Comparison of ENCODE assay signal across 21 cellular contexts in genomic region chr16:54842743-54843423, GRCh38.
A peak's percentile ranks its signal among the peaks of the same experiment; 100 is the strongest.
DNase-seq lines count a peak whose midpoint lies in the region; ATAC-seq, FAIRE-seq and TF ChIP-seq lines count a peak whose summit lies in the region.
"Had no signal": no experiment of that assay in that cellular context is flagged by ENCODE, and none has a peak within 500 bp of the region (broad histone marks: within the 10 kb centered on the region; RNA-seq: fewer than 3 reads in every experiment).

No MANE protein-coding gene starts in this region.

- H3K27ac ChIP-seq in mammary epithelial cell (ENCODE audit: insufficient read depth, low read depth, low read length) = peak overlapping the region; percentile 36
- H3K27ac ChIP-seq in MM.1S (ENCODE audit: low read length) = peak overlapping the region; percentile 68
- H3K27ac ChIP-seq in keratinocyte (ENCODE audit: control insufficient read depth, insufficient read depth, low read length) = peak overlapping the region; percentile 23
- H3K27ac ChIP-seq: BLaER1, C4-2B had no signal

- POLR2A ChIA-PET in MCF 10A (lab: Yijun Ruan, JAX) = interaction anchor here (0.7 kb wide), 1 partner anchor 8 kb away, joined by 3 read pairs; no protein-coding TSS in a partner anchor

- H3F3A ChIP-seq in MM.1S (ENCODE audit: insufficient read depth, low read length) = peaks cover 11% of the 10 kb centered on the region

- no peaks in the 10 kb centered on the region for H3K27me3 Mint-ChIP-seq in MCF 10A (ENCODE audit: insufficient read depth, unreplicated experiment)
- H3K27me3 Mint-ChIP-seq: CD4-positive, CD25-positive, alpha-beta regulatory T cell had no signal

- no peak for FAIRE-seq in keratinocyte (lab: Jason Lieb, UNC)
- FAIRE-seq: G401.6, GM12892, H54 had no signal

- H3K9me1 ChIP-seq in keratinocyte (ENCODE audit: control insufficient read depth, extremely low read depth, insufficient read depth, low read length) = no peaks in the 10 kb centered on the region

- no peaks in the 10 kb centered on the region for H3K9me3 ChIP-seq in mammary epithelial cell (replicated peaks; ENCODE audit: insufficient read depth, low read length)
- H3K9me3 ChIP-seq in MM.1S (replicated peaks; ENCODE audit: insufficient read depth, low read length) = no peaks in the 10 kb centered on the region
- no peaks in the 10 kb centered on the region for H3K9me3 ChIP-seq in keratinocyte (ENCODE audit: control insufficient read depth, low read depth, low read length)
- H3K9me3 ChIP-seq: HAP-1 had no signal

- dilution Hi-C loops in mammary epithelial cell (cut with HindIII; ENCODE audit: low sequenced_read_pairs) = no loop called here
- dilution Hi-C loops in keratinocyte (cut with MboI; ENCODE audit: extremely low pct_ligation_motif_present, low sequenced_read_pairs) = no loop called here

- no peak overlapping the region for H3K27ac Mint-ChIP-seq in MCF 10A (ENCODE audit: low read depth, unreplicated experiment)
- H3K27ac Mint-ChIP-seq: B cell; CD4-positive, CD25-positive, alpha-beta regulatory T cell; HFFc6 had no signal

- H3K36me3 ChIP-seq in mammary epithelial cell (ENCODE audit: insufficient read depth, low read length) (no peaks in the 10 kb centered on the region), MM.1S (replicated peaks; ENCODE audit: insufficient read depth, low read length) (no peaks in the 10 kb centered on the region), keratinocyte (ENCODE audit: control insufficient read depth in 2 of 2, extremely low read depth in 1 of 2, insufficient read depth in 2 of 2, low read length in 2 of 2) (no peaks in the 10 kb centered on the region)
- H3K36me3 ChIP-seq: BLaER1, HAP-1 had no signal

- H3K4me3 ChIP-seq in mammary epithelial cell (replicated peaks in 1 of 3; ENCODE audit: insufficient read depth in 1 of 3, low read depth in 2 of 3, low read length in 3 of 3) (no peak overlapping the region), MM.1S (ENCODE audit: low read length) (peak overlapping the region; percentile 14; the same call in 1 of the 2 replicates), keratinocyte (ENCODE audit: control insufficient read depth in 2 of 3, extremely low read depth in 1 of 3, insufficient read depth in 2 of 3, low read depth in 1 of 3, low read length in 3 of 3) (no peak overlapping the region)
- H3K4me3 ChIP-seq: BLaER1, HAP-1 had no signal

- H3K9ac ChIP-seq in mammary epithelial cell (ENCODE audit: insufficient read depth, low read length) = no peak overlapping the region
- peak overlapping the region; percentile 30 for H3K9ac ChIP-seq in MM.1S (ENCODE audit: low read length)
- no peak overlapping the region for H3K9ac ChIP-seq in keratinocyte (ENCODE audit: control insufficient read depth, extremely low read depth, insufficient read depth, low read length)
- H3K9ac ChIP-seq: BLaER1 had no signal

- BruUV-seq in mammary epithelial cell (replicated peaks; lab: Mats Ljungman, UMichigan) (no TSS peak), MCF 10A (replicated peaks; lab: Mats Ljungman, UMichigan) (no TSS peak)

- no peaks in the 10 kb centered on the region for H4K20me1 ChIP-seq in mammary epithelial cell (ENCODE audit: insufficient read depth, low read length)
- no peaks in the 10 kb centered on the region for H4K20me1 ChIP-seq in MM.1S (ENCODE audit: insufficient read depth, low read length)
- H4K20me1 ChIP-seq in keratinocyte (ENCODE audit: control insufficient read depth, extremely low read depth, insufficient read depth, low read length) = no peaks in the 10 kb centered on the region
- H4K20me1 ChIP-seq: BLaER1 had no signal

- peaks cover 18% of the 10 kb centered on the region for H3K4me1 Mint-ChIP-seq in MCF 10A (ENCODE audit: insufficient read depth, unreplicated experiment)
- H3K4me1 Mint-ChIP-seq: B cell; CD4-positive, CD25-positive, alpha-beta regulatory T cell had no signal

- ATAC-seq in HG02970 (IDR thresholded peaks at IDR 0.05; ENCODE audit: low FRiP score, unreplicated experiment) = no peak

- TF ChIP-seq CTCF in mammary epithelial cell (conservative IDR thresholded peaks at IDR 0.05 in 1 of 2, IDR thresholded peaks at IDR 0.05 in 1 of 2; ENCODE audit: extremely low read depth in 1 of 2, insufficient read depth in 1 of 2, low read depth in 1 of 2, low read length in 2 of 2) (no peak), MCF 10A (IDR thresholded peaks at IDR 0.05; ENCODE audit: unreplicated experiment) (no peak), MM.1S (IDR thresholded peaks at IDR 0.05; ENCODE audit: low read length) (no peak), keratinocyte (optimal IDR thresholded peaks at IDR 0.05 in 1 of 3, IDR thresholded peaks at IDR 0.05 in 1 of 3, conservative IDR thresholded peaks at IDR 0.05 in 1 of 3; ENCODE audit: extremely low read depth in 1 of 3, insufficient read depth in 2 of 3, low read length in 3 of 3) (no peak)

- DNase-seq in mammary epithelial cell = no peak
- DNase-seq in MCF 10A (ENCODE audit: unreplicated experiment) = no peak
- DNase-seq in MM.1S = peak; percentile 74
- DNase-seq in keratinocyte (ENCODE audit: low read depth, low spot score) = no peak
- no peak for DNase-seq in activated CD4-positive, CD25-positive, alpha-beta regulatory T cell treated with anti-CD3 and anti-CD28 coated beads, Interleukin-2, amount 50 U/mL, for 72 hours
- DNase-seq: 8988T; Calu3; CD4-positive, CD25-positive, alpha-beta regulatory T cell; COR-L47; DMS53; DMS79 treated with DMSO at 0.1 percent for 48 hours; GOT3; HFFc6 had no signal

- H3K36me3 Mint-ChIP-seq in MCF 10A (ENCODE audit: insufficient read depth, unreplicated experiment) = no peaks in the 10 kb centered on the region
- H3K36me3 Mint-ChIP-seq: CD4-positive, CD25-positive, alpha-beta regulatory T cell had no signal

- peak overlapping the region; percentile 31 for H2AFZ ChIP-seq in mammary epithelial cell (ENCODE audit: low read depth, low read length)
- H2AFZ ChIP-seq in MM.1S (ENCODE audit: low read length) = peak overlapping the region; percentile 76
- H2AFZ ChIP-seq in keratinocyte (ENCODE audit: control insufficient read depth, low read length) = peak overlapping the region; percentile 42

- H3K4me3 Mint-ChIP-seq in MCF 10A (ENCODE audit: unreplicated experiment) = no peak overlapping the region
- H3K4me3 Mint-ChIP-seq: B cell; CD4-positive, CD25-positive, alpha-beta regulatory T cell; HFFc6 had no signal

- H3K27me3 ChIP-seq in mammary epithelial cell (ENCODE audit: insufficient read depth, low read length) (no peaks in the 10 kb centered on the region), MM.1S (replicated peaks; ENCODE audit: insufficient read depth, low read length) (no peaks in the 10 kb centered on the region), keratinocyte (ENCODE audit: control insufficient read depth, extremely low read depth, insufficient read depth, low read length) (no peaks in the 10 kb centered on the region)
- H3K27me3 ChIP-seq: BLaER1 had no signal

- CTCF ChIA-PET in mammary epithelial cell (lab: Charles Lee; ENCODE audit: low non-redundant PET) (no interaction called here), MCF 10A (lab: Yijun Ruan, JAX) (interaction anchor here (0.7 kb wide), 1 partner anchor 187 kb away, joined by 5 read pairs; no protein-coding TSS in a partner anchor)

- H3K9me2 ChIP-seq in MM.1S (replicated peaks; ENCODE audit: insufficient read depth, low read length) = no peaks in the 10 kb centered on the region

- peaks cover 15% of the 10 kb centered on the region for H3K4me1 ChIP-seq in mammary epithelial cell (ENCODE audit: insufficient read depth, low read length)
- peaks cover 16% of the 10 kb centered on the region for H3K4me1 ChIP-seq in MM.1S (ENCODE audit: low read length)
- H3K4me1 ChIP-seq in keratinocyte (ENCODE audit: control insufficient read depth, extremely low read depth, insufficient read depth, low read length) = peaks cover 24% of the 10 kb centered on the region
- H3K4me1 ChIP-seq: BLaER1, HAP-1 had no signal

- H3K9me3 Mint-ChIP-seq in MCF 10A (ENCODE audit: unreplicated experiment) = peaks cover 8% of the 10 kb centered on the region

- H3K79me2 ChIP-seq in mammary epithelial cell (ENCODE audit: insufficient read depth, low read length) (no peaks in the 10 kb centered on the region), MM.1S (ENCODE audit: low read length) (no peaks in the 10 kb centered on the region), keratinocyte (ENCODE audit: control insufficient read depth, insufficient read depth, low read length) (no peaks in the 10 kb centered on the region)

- in situ Hi-C loops in mammary epithelial cell (cut with MboI; ENCODE audit: low sequenced_read_pairs in 2 of 2) = no loop called here

- 98% methylated on average over 5 of the region's 5 CpGs for WGBS in mammary epithelial cell (ENCODE audit: low coverage, missing lambda C conversion rate)

- H3K4me2 ChIP-seq in mammary epithelial cell (ENCODE audit: insufficient read depth, low read depth, low read length) = peak overlapping the region; percentile 7
- H3K4me2 ChIP-seq in MM.1S (ENCODE audit: low read depth, low read length) = peak overlapping the region; percentile 32
- H3K4me2 ChIP-seq in keratinocyte (ENCODE audit: control insufficient read depth, extremely low read depth, insufficient read depth, low read depth, low read length) = peak overlapping the region; percentile 26
- H3K4me2 ChIP-seq: BLaER1 had no signal

- intact Hi-C loops in mammary epithelial cell (cut with micrococcal nuclease) = no loop called here
- intact Hi-C loops in MCF 10A (cut with micrococcal nuclease) = no loop called here
